30 cellular contexts compared by ENCODE assay signal in genomic region chr12:7081037-7081436, GRCh38. TPM values are rescaled to one million over a fixed set of nuclear protein-coding genes. Genes with fewer than 3 reads are reported as not detected.
"Had no signal": no experiment of that assay in that cellular context is flagged by ENCODE, and none has a peak within 500 bp of the region (broad histone marks: within the 10 kb centered on the region; RNA-seq: fewer than 3 reads in every experiment).

No MANE protein-coding gene starts in this region.

- H3K36me3 Mint-ChIP-seq: natural killer cell had no signal

- H3K27me3 ChIP-seq: adrenal gland, ascending aorta, brain microvascular endothelial cell, hepatocyte, left lung, pancreas had no signal

- H3K27ac ChIP-seq: brain microvascular endothelial cell, hepatocyte, pancreas, psoas muscle had no signal

- H3K4me3 ChIP-seq: adrenal gland, ascending aorta, hepatocyte, left lung, pancreas, psoas muscle had no signal

- H3K9me3 ChIP-seq: adrenal gland, ascending aorta, left lung, pancreas, psoas muscle had no signal

- H3K27me3 Mint-ChIP-seq: activated naive CD8-positive, alpha-beta T cell; activated T-cell treated with anti-CD3 and anti-CD28 coated beads, Interleukin-2, amount 50 U/mL, for 24 hours; activated T-helper 17 cell treated with anti-CD3 and anti-CD28 coated beads, Interleukin-2, amount 50 U/mL, for 72 hours; stimulated activated naive CD8-positive, alpha-beta T cell treated with anti-CD3 and anti-CD28 coated beads, Interleukin-15, Interleukin-2, amounts not matched to agents 100 ng/mL and 50 ng/mL, for 24 hours had no signal

- DNase-seq: activated CD4-positive, alpha-beta T cell treated with anti-CD3 and anti-CD28 coated beads for 1 hour; activated T-cell treated with anti-CD3 and anti-CD28 coated beads, Interleukin-2, amount 50 U/mL, for 24 hours; brain microvascular endothelial cell; central memory CD4-positive, alpha-beta T cell; dermis blood vessel endothelial cell; effector CD8-positive, alpha-beta T cell; erythroblast; foreskin melanocyte; glutamatergic neuron; immature natural killer cell; left lung; midbrain; natural killer cell; pancreas; psoas muscle; stimulated activated CD4-positive, alpha-beta T cell treated with anti-CD3 and anti-CD28 coated beads, Interleukin-12 subunit alpha, Interleukin-12 subunit beta, amount 100 ng/mL, for 4 hours; stimulated activated CD4-positive, alpha-beta T cell treated with anti-CD3 and anti-CD28 coated beads, Interleukin-4, amount 100 ng/mL, for 4 hours; T-helper 1 cell; T-helper 9 cell had no signal

- H3K4me1 ChIP-seq: pancreas, psoas muscle had no signal

- H3K9me3 Mint-ChIP-seq: activated T-helper 17 cell treated with anti-CD3 and anti-CD28 coated beads, Interleukin-2, amount 50 U/mL, for 72 hours had no signal

- H3K36me3 ChIP-seq: brain microvascular endothelial cell, pancreas had no signal

- H3K27ac Mint-ChIP-seq: activated naive CD8-positive, alpha-beta T cell; activated T-cell treated with anti-CD3 and anti-CD28 coated beads, Interleukin-2, amount 50 U/mL, for 24 hours; activated T-helper 17 cell treated with anti-CD3 and anti-CD28 coated beads, Interleukin-2, amount 50 U/mL, for 72 hours; natural killer cell; stimulated activated naive CD8-positive, alpha-beta T cell treated with anti-CD3 and anti-CD28 coated beads, Interleukin-15, Interleukin-2, amounts not matched to agents 100 ng/mL and 50 ng/mL, for 24 hours; type B pancreatic cell had no signal

- ATAC-seq: activated T-helper 17 cell treated with anti-CD3 and anti-CD28 coated beads, Interleukin-2, amount 50 U/mL, for 72 hours; left lung; natural killer cell; pancreas; right cardiac atrium had no signal

- H3K4me3 Mint-ChIP-seq: activated naive CD8-positive, alpha-beta T cell; activated T-cell treated with anti-CD3 and anti-CD28 coated beads, Interleukin-2, amount 50 U/mL, for 24 hours; activated T-helper 17 cell treated with anti-CD3 and anti-CD28 coated beads, Interleukin-2, amount 50 U/mL, for 72 hours; immature natural killer cell; natural killer cell; stimulated activated naive CD8-positive, alpha-beta T cell treated with anti-CD3 and anti-CD28 coated beads, Interleukin-15, Interleukin-2, amounts not matched to agents 100 ng/mL and 50 ng/mL, for 24 hours; type B pancreatic cell had no signal

RNA-seq across cellular contexts. Expression of gene RBP5, which starts 47.7 kb away (rescaled TPM):
- total RNA-seq: activated T-helper 17 cell treated with anti-CD3 and anti-CD28 coated beads, Interleukin-2, amount 50 U/mL, for 72 hours; dermis blood vessel endothelial cell; kidney epithelial cell; lung microvascular endothelial cell; natural killer cell; skeletal muscle tissue had no signal
